ENCODE assay signal across 10 cellular contexts in genomic region chr22:31244044-31244942, GRCh38.
A peak's percentile ranks its signal among the peaks of the same experiment; 100 is the strongest.
DNase-seq lines count a peak whose midpoint lies in the region; ATAC-seq and TF ChIP-seq lines count a peak whose summit lies in the region.
"Had no signal": no experiment of that assay in that cellular context is flagged by ENCODE, and none has a peak within 500 bp of the region (broad histone marks: within the 10 kb centered on the region; RNA-seq: fewer than 3 reads in every experiment).

No MANE protein-coding gene starts in this region.

- H3K9me3 ChIP-seq in ES-I3 (ENCODE audit: control insufficient read depth, insufficient read depth, low read length) (no peaks in the 10 kb centered on the region), RWPE2 (ENCODE audit: severe bottlenecking) (no peaks in the 10 kb centered on the region)

- H3K27me3 ChIP-seq in RWPE2 (ENCODE audit: insufficient read depth, poor library complexity, severe bottlenecking): no peaks in the 10 kb centered on the region

- ATAC-seq in RWPE2 (ENCODE audit: low read depth) (peak; percentile 66), GM18870 (IDR thresholded peaks at IDR 0.05; ENCODE audit: unreplicated experiment) (no peak), HG02970 (IDR thresholded peaks at IDR 0.05; ENCODE audit: low FRiP score, unreplicated experiment) (no peak), GM19452 (IDR thresholded peaks at IDR 0.05; ENCODE audit: unreplicated experiment) (no peak)

- H3K9ac ChIP-seq in ES-I3 (ENCODE audit: low read depth, low read length): peak overlapping the region; percentile 15; the same call in 1 of the 2 replicates

- H3K4me1 ChIP-seq in ES-I3 (ENCODE audit: insufficient read depth, low read length) (peaks cover 33% of the 10 kb centered on the region), RWPE2 (ENCODE audit: insufficient read depth, poor library complexity, severe bottlenecking) (peaks cover 28% of the 10 kb centered on the region)

- H3K36me3 ChIP-seq in ES-I3 (ENCODE audit: insufficient read depth, low read length) (no peaks in the 10 kb centered on the region), RWPE2 (ENCODE audit: low read depth) (peaks cover 13% of the 10 kb centered on the region)

- TF ChIP-seq CTCF in RWPE2 (IDR thresholded peaks at IDR 0.05; ENCODE audit: poor library complexity, severe bottlenecking) (no peak), fibroblast of mammary gland (conservative IDR thresholded peaks at IDR 0.05; ENCODE audit: control insufficient read depth, insufficient read depth, low read depth, low read length) (no peak)

- DNase-seq in RWPE2 (ENCODE audit: low spot score): no peak
- DNase-seq in fibroblast of mammary gland (ENCODE audit: low read depth): peak; percentile 61
- peak; percentile 85 for DNase-seq in retina
- no peak for DNase-seq in activated T-cell treated with anti-CD3 and anti-CD28 coated beads, Interleukin-2, amount 50 U/mL, for 48 hours
- DNase-seq: central memory CD4-positive, alpha-beta T cell; small intestine had no signal

- H3K27ac ChIP-seq in RWPE2 (ENCODE audit: poor library complexity, severe bottlenecking): peak overlapping the region; percentile 95

- H3K4me3 ChIP-seq in RWPE2 (ENCODE audit: severe bottlenecking) (no peak overlapping the region), fibroblast of mammary gland (ENCODE audit: control insufficient read depth, low read depth, low read length) (no peak overlapping the region)

Comparison
In these comparisons a context has a peak if more than half of its experiments do, and no peak if none do; other contexts are left out.
1. DNase-seq: peak in fibroblast of mammary gland (single experiment) and retina (single experiment); none in RWPE2 (single experiment) and activated T-cell treated with anti-CD3 and anti-CD28 coated beads, Interleukin-2, amount 50 U/mL, for 48 hours (0 of 2).